Comparison of ENCODE assay signal across 9 cellular contexts in genomic region chr16:2009302-2009711, GRCh38. TPM values are rescaled to one million over a fixed set of nuclear protein-coding genes. Genes with fewer than 3 reads are reported as not detected.
A peak's percentile ranks its signal among the peaks of the same experiment; 100 is the strongest.
DNase-seq lines count a peak whose midpoint lies in the region; ATAC-seq, FAIRE-seq and TF ChIP-seq lines count a peak whose summit lies in the region.
"Had no signal": no experiment of that assay in that cellular context is flagged by ENCODE, and none has a peak within 500 bp of the region (broad histone marks: within the 10 kb centered on the region; RNA-seq: fewer than 3 reads in every experiment).

No MANE protein-coding gene starts in this region.

- H3K27ac Mint-ChIP-seq in activated naive CD8-positive, alpha-beta T cell treated with anti-CD3 and anti-CD28 coated beads, Interleukin-2, amount 50 U/mL, for 24 hours = no peak overlapping the region

- peak; percentile 24 for ATAC-seq in GM19043 (IDR thresholded peaks at IDR 0.05; ENCODE audit: low read depth, unreplicated experiment)
- peak; percentile 33 for ATAC-seq in HG03439 (IDR thresholded peaks at IDR 0.05; ENCODE audit: unreplicated experiment)
- ATAC-seq in activated naive CD8-positive, alpha-beta T cell treated with anti-CD3 and anti-CD28 coated beads, Interleukin-2, amount 50 U/mL, for 24 hours = peak; percentile 12

- H3K4me1 Mint-ChIP-seq in activated naive CD8-positive, alpha-beta T cell treated with anti-CD3 and anti-CD28 coated beads, Interleukin-2, amount 50 U/mL, for 24 hours = peaks cover 46% of the 10 kb centered on the region

- intact Hi-C loops in kidney (cut with DNase I) = no loop called here

- FAIRE-seq in kidney (lab: Jason Lieb, UNC) = no peak
- FAIRE-seq: islet of Langerhans had no signal

- H3K27ac ChIP-seq in 22Rv1 = peak overlapping the region; percentile 86
- peak overlapping the region in 1 of 2 donors; percentile 65 for H3K27ac ChIP-seq in kidney (ENCODE audit: low read depth in 2 of 2, low read length in 2 of 2)
- peak overlapping the region; percentile 80 for H3K27ac ChIP-seq in thymus (ENCODE audit: low read depth)

- H3K36me3 ChIP-seq in kidney (ENCODE audit: control insufficient read depth in 1 of 2, insufficient read depth in 2 of 2, low read length in 2 of 2) (no peaks in the 10 kb centered on the region), thymus (ENCODE audit: control insufficient read depth, insufficient read depth) (no peaks in the 10 kb centered on the region)

- under 1% methylated on average over 49 of the region's 49 CpGs for WGBS in thymus

- H3K27me3 Mint-ChIP-seq in activated naive CD8-positive, alpha-beta T cell treated with anti-CD3 and anti-CD28 coated beads, Interleukin-2, amount 50 U/mL, for 24 hours = no peaks in the 10 kb centered on the region

- no peaks in the 10 kb centered on the region for H3K27me3 ChIP-seq in thymus (ENCODE audit: control insufficient read depth, insufficient read depth)

- H3K4me3 Mint-ChIP-seq in activated naive CD8-positive, alpha-beta T cell treated with anti-CD3 and anti-CD28 coated beads, Interleukin-2, amount 50 U/mL, for 24 hours = peak overlapping the region; percentile 96

- H3K9me3 ChIP-seq in kidney (ENCODE audit: control insufficient read depth in 1 of 2, low read length in 2 of 2) (no peaks in the 10 kb centered on the region), thymus (ENCODE audit: control insufficient read depth) (no peaks in the 10 kb centered on the region)

- H3K4me3 ChIP-seq in kidney (ENCODE audit: low read length in 2 of 2) (peak overlapping the region; percentile 71 to 75), thymus (ENCODE audit: low read length) (peak overlapping the region; percentile 85)

- peaks cover 22% of the 10 kb centered on the region for H3K36me3 Mint-ChIP-seq in activated naive CD8-positive, alpha-beta T cell treated with anti-CD3 and anti-CD28 coated beads, Interleukin-2, amount 50 U/mL, for 24 hours (ENCODE audit: low read depth)

- no peak for DNase-seq in activated naive CD8-positive, alpha-beta T cell treated with anti-CD3 and anti-CD28 coated beads, Interleukin-2, amount 50 U/mL, for 24 hours
- DNase-seq in kidney (peak; percentile 85), NCI-H2171 treated with DMSO at 0.1 percent for 48 hours (lab: John Stamatoyannopoulos, UW) (no peak)
- DNase-seq in effector CD4-positive, alpha-beta T cell = no peak

- H3K4me1 ChIP-seq in kidney (ENCODE audit: control insufficient read depth in 1 of 2, insufficient read depth in 1 of 2, low read depth in 1 of 2, low read length in 2 of 2) (peaks cover 3 to 35% of the 10 kb centered on the region in 2 donors), thymus (ENCODE audit: control insufficient read depth, insufficient read depth, low read length) (peaks cover 26% of the 10 kb centered on the region)

- TF ChIP-seq CTCF in 22Rv1 (IDR thresholded peaks at IDR 0.05) = no peak; the same call in 1 of the 2 replicates
- TF ChIP-seq CTCF in kidney (IDR thresholded peaks at IDR 0.05; ENCODE audit: borderline replicate concordance, extremely low read depth, insufficient read depth) = no peak

- H3K9ac ChIP-seq in kidney (ENCODE audit: low read length in 2 of 2) = peak overlapping the region; percentile 69 to 80

- H3K9me3 Mint-ChIP-seq in activated naive CD8-positive, alpha-beta T cell treated with anti-CD3 and anti-CD28 coated beads, Interleukin-2, amount 50 U/mL, for 24 hours = no peaks in the 10 kb centered on the region

RNA-seq across cellular contexts. Expression of gene ZNF598, which starts 0.3 kb away (rescaled TPM):
- total RNA-seq in kidney = 34.9 TPM
- polyA plus RNA-seq in kidney (ENCODE audit: insufficient read depth, low read depth, low replicate concordance) (14.3 TPM), thymus (46.2 TPM)

RNA-seq across cellular contexts. Expression of gene NPW, which starts 10.3 kb away (rescaled TPM):
- total RNA-seq in kidney = not detected
- polyA plus RNA-seq in kidney (ENCODE audit: insufficient read depth, low read depth, low replicate concordance) (not detected), thymus (1.2 TPM)

RNA-seq across cellular contexts. Expression of gene NHERF2, which starts 17.4 kb away (rescaled TPM):
- 238 TPM for total RNA-seq in kidney
- 405 TPM for polyA plus RNA-seq in kidney (ENCODE audit: insufficient read depth, low read depth, low replicate concordance)
- polyA plus RNA-seq in thymus = 23.4 TPM

RNA-seq across cellular contexts. Expression of gene SYNGR3, which starts 19.5 kb away (rescaled TPM):
- 2.2 TPM for total RNA-seq in kidney
- polyA plus RNA-seq in kidney (ENCODE audit: insufficient read depth, low read depth, low replicate concordance) = 4.6 TPM
- polyA plus RNA-seq in thymus = 2.7 TPM

RNA-seq across cellular contexts. Expression of gene GFER, which starts 25.3 kb away (rescaled TPM):
- total RNA-seq in kidney = 25.0 TPM
- polyA plus RNA-seq in kidney (ENCODE audit: insufficient read depth, low read depth, low replicate concordance) (45.6 TPM), thymus (28.0 TPM)

Comparison
In these comparisons a context has a peak if more than half of its experiments do, and no peak if none do; other contexts are left out.
1. RNA of gene NHERF2, which starts 17.4 kb away (polyA plus RNA-seq): 405 TPM in kidney (single experiment); 23.4 TPM in thymus (single experiment); every median in the first group is over 10 times any median in the second.
2. Peak in every context shown above with its lines, with median percentiles within 50 percentile points of each other: ATAC-seq.